In genomic region chr20:13786143-13786828, GRCh38 we compare ENCODE assay signal across 8 cellular contexts. TPM values are rescaled to one million over a fixed set of nuclear protein-coding genes. Genes with fewer than 3 reads are reported as not detected.
DNase-seq lines count a peak whose midpoint lies in the region; ATAC-seq lines count a peak whose summit lies in the region.

No MANE protein-coding gene starts in this region.

- H3K4me1 ChIP-seq in iPS-15b (ENCODE audit: control insufficient read depth, insufficient read depth, low read length), result peaks cover 6% of the 10 kb centered on the region

- H3K4me3 ChIP-seq in iPS-15b (ENCODE audit: low read depth, low read length), result peak overlapping the region; percentile 98

- H3K9me3 ChIP-seq in iPS-15b (ENCODE audit: control insufficient read depth, insufficient read depth, low read length), result no peaks in the 10 kb centered on the region

- peak overlapping the region; percentile 73 for H3K27ac Mint-ChIP-seq in T-helper 1 cell treated with Interleukin-12 subunit alpha and Interleukin-12 subunit beta and Interleukin-4 antibody, amounts not matched to agents 30 μg/mL and 1 μg/mL, for 36 hours
- peak overlapping the region; percentile 87 for H3K27ac Mint-ChIP-seq in activated CD4-positive, alpha-beta memory T cell treated with anti-CD3 and anti-CD28 coated beads, Interleukin-2, amount 10 ng/mL, durations not matched to agents 7 days and 5 days
- H3K27ac Mint-ChIP-seq in stimulated activated naive CD8-positive, alpha-beta T cell treated with anti-CD3 and anti-CD28 coated beads, Interleukin-15, amount 100 ng/mL, for 72 hours, result peak overlapping the region; percentile 64 to 90

- H3K36me3 ChIP-seq in iPS-15b (ENCODE audit: control insufficient read depth, insufficient read depth, low read length), result peaks cover under 1% of the 10 kb centered on the region

- peak overlapping the region; percentile 96 for H3K9ac ChIP-seq in iPS-15b (ENCODE audit: low read depth, low read length)

- H3K4me3 Mint-ChIP-seq in T-helper 1 cell treated with Interleukin-12 subunit alpha and Interleukin-12 subunit beta and Interleukin-4 antibody, amounts not matched to agents 30 μg/mL and 1 μg/mL, for 36 hours, result peak overlapping the region; percentile 99
- H3K4me3 Mint-ChIP-seq in activated CD4-positive, alpha-beta memory T cell treated with anti-CD3 and anti-CD28 coated beads, Interleukin-2, amount 10 ng/mL, durations not matched to agents 7 days and 5 days, result peak overlapping the region; percentile 97
- peak overlapping the region; percentile 92 to 93 for H3K4me3 Mint-ChIP-seq in stimulated activated naive CD8-positive, alpha-beta T cell treated with anti-CD3 and anti-CD28 coated beads, Interleukin-15, amount 100 ng/mL, for 72 hours

- no peaks in the 10 kb centered on the region for H3K27me3 ChIP-seq in iPS-15b (ENCODE audit: control insufficient read depth, insufficient read depth, low read length)

- no peaks in the 10 kb centered on the region for H3K9me3 Mint-ChIP-seq in T-helper 1 cell treated with Interleukin-12 subunit alpha and Interleukin-12 subunit beta and Interleukin-4 antibody, amounts not matched to agents 30 μg/mL and 1 μg/mL, for 36 hours
- no peaks in the 10 kb centered on the region for H3K9me3 Mint-ChIP-seq in activated CD4-positive, alpha-beta memory T cell treated with anti-CD3 and anti-CD28 coated beads, Interleukin-2, amount 10 ng/mL, durations not matched to agents 7 days and 5 days
- H3K9me3 Mint-ChIP-seq in stimulated activated naive CD8-positive, alpha-beta T cell treated with anti-CD3 and anti-CD28 coated beads, Interleukin-15, amount 100 ng/mL, for 72 hours, result no peaks in the 10 kb centered on the region

- DNase-seq in T-helper 1 cell (no peak), CD1c-positive myeloid dendritic cell (ENCODE audit: extremely low spot score) (no peak), DMS 273 treated with DMSO at 0.1 percent for 48 hours (lab: John Stamatoyannopoulos, UW) (no peak)
- no peak for DNase-seq in activated CD4-positive, alpha-beta memory T cell treated with anti-CD3 and anti-CD28 coated beads, Interleukin-2, amount 10 ng/mL, durations not matched to agents 7 days and 5 days
- DNase-seq in stimulated activated naive CD8-positive, alpha-beta T cell treated with anti-CD3 and anti-CD28 coated beads, Interleukin-15, amount 100 ng/mL, for 72 hours, result no peak

- peaks cover 34% of the 10 kb centered on the region for H3K36me3 Mint-ChIP-seq in T-helper 1 cell treated with Interleukin-12 subunit alpha and Interleukin-12 subunit beta and Interleukin-4 antibody, amounts not matched to agents 30 μg/mL and 1 μg/mL, for 36 hours (ENCODE audit: low read depth)
- peaks cover 37% of the 10 kb centered on the region for H3K36me3 Mint-ChIP-seq in activated CD4-positive, alpha-beta memory T cell treated with anti-CD3 and anti-CD28 coated beads, Interleukin-2, amount 10 ng/mL, durations not matched to agents 7 days and 5 days (ENCODE audit: low read depth)

- H3K27me3 Mint-ChIP-seq in T-helper 1 cell treated with Interleukin-12 subunit alpha and Interleukin-12 subunit beta and Interleukin-4 antibody, amounts not matched to agents 30 μg/mL and 1 μg/mL, for 36 hours (ENCODE audit: low read depth), result no peaks in the 10 kb centered on the region
- no peaks in the 10 kb centered on the region for H3K27me3 Mint-ChIP-seq in activated CD4-positive, alpha-beta memory T cell treated with anti-CD3 and anti-CD28 coated beads, Interleukin-2, amount 10 ng/mL, durations not matched to agents 7 days and 5 days
- no peaks in the 10 kb centered on the region for H3K27me3 Mint-ChIP-seq in stimulated activated naive CD8-positive, alpha-beta T cell treated with anti-CD3 and anti-CD28 coated beads, Interleukin-15, amount 100 ng/mL, for 72 hours

- CTCF ChIA-PET in activated CD4-positive, alpha-beta memory T cell treated with anti-CD3 and anti-CD28 coated beads, Interleukin-2, amount 10 ng/mL, durations not matched to agents 7 days and 5 days (lab: Charles Lee), result interaction anchor here (2.7 to 3.9 kb wide), 2 partner anchors 15 to 34 kb away, joined by 6 to 47 read pairs; no protein-coding TSS in a partner anchor

- H3K4me1 Mint-ChIP-seq in T-helper 1 cell treated with Interleukin-12 subunit alpha and Interleukin-12 subunit beta and Interleukin-4 antibody, amounts not matched to agents 30 μg/mL and 1 μg/mL, for 36 hours (ENCODE audit: low read depth), result peaks cover 33% of the 10 kb centered on the region
- H3K4me1 Mint-ChIP-seq in activated CD4-positive, alpha-beta memory T cell treated with anti-CD3 and anti-CD28 coated beads, Interleukin-2, amount 10 ng/mL, durations not matched to agents 7 days and 5 days, result peaks cover 45% of the 10 kb centered on the region
- H3K4me1 Mint-ChIP-seq in stimulated activated naive CD8-positive, alpha-beta T cell treated with anti-CD3 and anti-CD28 coated beads, Interleukin-15, amount 100 ng/mL, for 72 hours, result peaks cover 39% of the 10 kb centered on the region

- POLR2A ChIA-PET in activated CD4-positive, alpha-beta memory T cell treated with anti-CD3 and anti-CD28 coated beads, Interleukin-2, amount 10 ng/mL, durations not matched to agents 7 days and 5 days (lab: Charles Lee), result interaction anchor here (1.3 to 1.7 kb wide), 3 partner anchors 10 to 21 kb away, joined by 4 to 12 read pairs (median 7); no protein-coding TSS in a partner anchor

- ATAC-seq in stimulated activated naive CD8-positive, alpha-beta T cell treated with anti-CD3 and anti-CD28 coated beads, Interleukin-15, amount 100 ng/mL, for 72 hours, result no peak
- no peak for ATAC-seq in HG03280 (IDR thresholded peaks at IDR 0.05; ENCODE audit: unreplicated experiment)

RNA-seq across cellular contexts. Expression of gene NDUFAF5, which starts 1.5 kb away (rescaled TPM):
- total RNA-seq in activated CD4-positive, alpha-beta memory T cell treated with anti-CD3 and anti-CD28 coated beads, Interleukin-2, amount 10 ng/mL, durations not matched to agents 7 days and 5 days, result 10 to 100 TPM; 24.1 to 29.4 TPM

RNA-seq across cellular contexts. Expression of gene ESF1, which starts 1.6 kb away (rescaled TPM):
- 10 to 100 TPM; 10.1 to 10.6 TPM for total RNA-seq in activated CD4-positive, alpha-beta memory T cell treated with anti-CD3 and anti-CD28 coated beads, Interleukin-2, amount 10 ng/mL, durations not matched to agents 7 days and 5 days
